ENCODE assay signal across 16 cellular contexts in the genomic region with DNA sequence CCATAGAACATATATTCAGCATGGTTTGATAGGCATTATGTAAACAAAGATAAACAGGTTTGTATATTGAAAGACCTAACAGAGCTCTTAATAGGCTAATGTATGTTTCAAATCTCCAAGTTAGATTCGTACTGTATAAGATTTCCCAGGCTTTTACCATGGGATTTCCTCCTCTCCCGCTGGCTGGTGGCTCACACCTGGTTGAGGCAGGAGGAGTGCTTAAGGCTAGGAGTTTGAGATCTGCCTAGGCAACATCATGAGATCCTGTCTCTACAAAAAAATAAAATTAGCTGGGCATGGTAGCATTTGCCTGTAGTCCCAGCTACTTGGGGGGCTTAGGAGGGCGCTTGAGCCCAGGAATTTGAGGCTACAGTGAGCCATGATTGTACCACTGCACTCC. TPM values are rescaled to one million over a fixed set of nuclear protein-coding genes. Genes with fewer than 3 reads are reported as not detected.
DNase-seq lines count a peak whose midpoint lies in the region; TF ChIP-seq lines count a peak whose summit lies in the region.
"Had no signal": no experiment of that assay in that cellular context is flagged by ENCODE, and none has a peak within 500 bp of the region (broad histone marks: within the 10 kb centered on the region; RNA-seq: fewer than 3 reads in every experiment).

No MANE protein-coding gene starts in this region.

- H3K4me1 ChIP-seq in esophagus squamous epithelium (peaks cover 0 to 27% (median 5%) of the 10 kb centered on the region in 3 donors), testis (peaks cover 20% of the 10 kb centered on the region)
- H3K4me1 ChIP-seq: A549, psoas muscle had no signal

- no peak overlapping the region for H3K27ac Mint-ChIP-seq in endothelial cell (ENCODE audit: unreplicated experiment)
- H3K27ac Mint-ChIP-seq: activated CD8-positive, alpha-beta memory T cell treated with anti-CD3 and anti-CD28 coated beads, Interleukin-2, amount 10 ng/mL, durations not matched to agents 7 days and 5 days had no signal

- no peak overlapping the region for H3K4me3 Mint-ChIP-seq in endothelial cell (ENCODE audit: unreplicated experiment)
- H3K4me3 Mint-ChIP-seq: activated CD8-positive, alpha-beta memory T cell treated with anti-CD3 and anti-CD28 coated beads, Interleukin-2, amount 10 ng/mL, durations not matched to agents 7 days and 5 days had no signal

- H3K27me3 ChIP-seq in esophagus squamous epithelium (peaks cover 0 to 8% (median 0%) of the 10 kb centered on the region in 4 donors), testis (no peaks in the 10 kb centered on the region)
- H3K27me3 ChIP-seq: tibial nerve had no signal

- H3K27me3 Mint-ChIP-seq in endothelial cell (ENCODE audit: unreplicated experiment), result no peaks in the 10 kb centered on the region

- H3K9me3 ChIP-seq in esophagus squamous epithelium, result no peaks in the 10 kb centered on the region
- H3K9me3 ChIP-seq in testis, result no peaks in the 10 kb centered on the region
- H3K9me3 ChIP-seq: A549, psoas muscle, SJSA1, spleen, tibial nerve had no signal

- H3K4me3 ChIP-seq in esophagus squamous epithelium (peak overlapping the region in 1 of 4 donors; percentile 13), testis (no peak overlapping the region)
- H3K4me3 ChIP-seq: A549, psoas muscle, SJSA1, spleen, tibial nerve had no signal

- H3K36me3 Mint-ChIP-seq in endothelial cell (ENCODE audit: low read depth, unreplicated experiment), result no peaks in the 10 kb centered on the region
- H3K36me3 Mint-ChIP-seq: activated CD8-positive, alpha-beta memory T cell treated with anti-CD3 and anti-CD28 coated beads, Interleukin-2, amount 10 ng/mL, durations not matched to agents 7 days and 5 days had no signal

- H3K36me3 ChIP-seq in esophagus squamous epithelium (no peaks in the 10 kb centered on the region), testis (ENCODE audit: low read depth, missing control alignments) (no peaks in the 10 kb centered on the region)
- H3K36me3 ChIP-seq: SJSA1, spleen, tibial nerve had no signal

- H3K27ac ChIP-seq in esophagus squamous epithelium (peak overlapping the region in 3 of 4 donors; percentile 36 to 40 (median 38)), testis (peak overlapping the region; percentile 35 to 78)
- H3K27ac ChIP-seq: A549, psoas muscle, SJSA1, spleen had no signal

- 33 to 58% methylated on average over 2 to 3 of the region's 3 CpGs for WGBS in esophagus squamous epithelium, 2 donors
- 61 to 77% methylated on average over 3 of the region's 3 CpGs for WGBS in testis, 2 donors

- peaks cover 2% of the 10 kb centered on the region for H3K4me1 Mint-ChIP-seq in endothelial cell (ENCODE audit: unreplicated experiment)
- H3K4me1 Mint-ChIP-seq: activated CD8-positive, alpha-beta memory T cell treated with anti-CD3 and anti-CD28 coated beads, Interleukin-2, amount 10 ng/mL, durations not matched to agents 7 days and 5 days had no signal

- H3K9me3 Mint-ChIP-seq in endothelial cell (ENCODE audit: unreplicated experiment), result no peaks in the 10 kb centered on the region

- intact Hi-C loops in esophagus squamous epithelium (cut with DNase I) (no loop called here), testis (cut with DNase I; ENCODE audit: low total_unique reads) (no loop called here)

- TF ChIP-seq POLR2A in esophagus squamous epithelium (IDR thresholded peaks at IDR 0.05) (no peak), testis (IDR thresholded peaks at IDR 0.05) (no peak)

- peak; percentile 28 for DNase-seq in NCI-H2227 (lab: John Stamatoyannopoulos, UW; ENCODE audit: unreplicated experiment)
- DNase-seq in NCI-H2227 treated with DMSO at 0.1 percent for 48 hours (lab: John Stamatoyannopoulos, UW), result no peak
- peak; percentile 64 for DNase-seq in NCI-H69 (lab: John Stamatoyannopoulos, UW)
- no peak for DNase-seq in esophagus squamous epithelium (lab: John Stamatoyannopoulos, UW)
- no peak for DNase-seq in testis
- no peak for DNase-seq in endothelial cell (ENCODE audit: low spot score)
- no peak for DNase-seq in HUDEP-2 (lab: John Stamatoyannopoulos, UW; ENCODE audit: unreplicated experiment in 76 of 76)
- DNase-seq in HuH-7 (ENCODE audit: low spot score), result no peak
- DNase-seq: activated CD8-positive, alpha-beta memory T cell treated with anti-CD3 and anti-CD28 coated beads, Interleukin-2, amount 10 ng/mL, durations not matched to agents 7 days and 5 days; NCI-H510A; psoas muscle; spleen; T-helper 9 cell had no signal

- TF ChIP-seq CTCF in esophagus squamous epithelium (IDR thresholded peaks at IDR 0.05) (no peak), testis (IDR thresholded peaks at IDR 0.05) (no peak), endothelial cell (IDR thresholded peaks at IDR 0.05; ENCODE audit: unreplicated experiment) (no peak)

RNA-seq across cellular contexts. Expression of gene CPE, which starts 5.4 kb away (rescaled TPM):
- total RNA-seq in esophagus squamous epithelium (10 to 100 TPM in 3 of 4 donors, 1 to 10 TPM in 1; 6.6 to 50.4 (median 24.1) TPM), testis (100 to 1,000 TPM; 324 to 589 TPM), endothelial cell (ENCODE audit: unreplicated experiment) (2.3 TPM)
- polyA plus RNA-seq in testis (ENCODE audit: insufficient read depth, low read depth, low replicate concordance), result 290 TPM
- total RNA-seq: activated CD8-positive, alpha-beta memory T cell treated with anti-CD3 and anti-CD28 coated beads, Interleukin-2, amount 10 ng/mL, durations not matched to agents 7 days and 5 days had no signal

RNA-seq across cellular contexts. Expression of gene MSMO1, which starts 56.7 kb away (rescaled TPM):
- total RNA-seq in esophagus squamous epithelium, result 100 to 1,000 TPM; 122 to 302 (median 172) TPM
- total RNA-seq in testis, result 10 to 100 TPM; 77.5 to 85.0 TPM
- 60.9 TPM for polyA plus RNA-seq in testis (ENCODE audit: insufficient read depth, low read depth, low replicate concordance)
- total RNA-seq in endothelial cell (ENCODE audit: unreplicated experiment), result 118 TPM

Comparison
In these comparisons a context has a peak if more than half of its experiments do, and no peak if none do; other contexts are left out.
1. DNase-seq: peak in NCI-H2227 (single experiment) and NCI-H69 (single experiment); none in NCI-H2227 treated with DMSO at 0.1 percent for 48 hours (single experiment), esophagus squamous epithelium (single experiment), testis (single experiment), endothelial cell (single experiment), HUDEP-2 (0 of 76) and HuH-7 (single experiment).
2. RNA of gene CPE, which starts 5.4 kb away (total RNA-seq): 324 to 589 TPM in testis; 6.6 to 50.4 TPM in esophagus squamous epithelium and 2.3 TPM in endothelial cell (single experiment); every median in the first group is over 4 times any median in the second.